ENCODE assay signal across 14 cellular contexts in genomic region chr7:107020400-107020799, GRCh38. TPM values are rescaled to one million over a fixed set of nuclear protein-coding genes. Genes with fewer than 3 reads are reported as not detected.
DNase-seq lines count a peak whose midpoint lies in the region; ATAC-seq and TF ChIP-seq lines count a peak whose summit lies in the region.
"Had no signal": no experiment of that assay in that cellular context is flagged by ENCODE, and none has a peak within 500 bp of the region (broad histone marks: within the 10 kb centered on the region; RNA-seq: fewer than 3 reads in every experiment).

No MANE protein-coding gene starts in this region.

- H3K36me3 ChIP-seq in neural progenitor cell, result no peaks in the 10 kb centered on the region
- H3K36me3 ChIP-seq in H7 (replicated peaks; ENCODE audit: control insufficient read depth, insufficient read depth, low read length), result no peaks in the 10 kb centered on the region

- no peaks in the 10 kb centered on the region for H4K20me1 ChIP-seq in neural progenitor cell (ENCODE audit: low read depth)

- H3F3A ChIP-seq in neural progenitor cell (ENCODE audit: low read depth), result no peaks in the 10 kb centered on the region

- H3K27me3 Mint-ChIP-seq in WTC11 (ENCODE audit: low read depth) (no peaks in the 10 kb centered on the region), neural progenitor cell (ENCODE audit: insufficient read depth, low read depth) (no peaks in the 10 kb centered on the region)
- H3K27me3 Mint-ChIP-seq: CD4-positive, alpha-beta T cell had no signal

- peaks cover 25% of the 10 kb centered on the region for H3K4me1 Mint-ChIP-seq in WTC11
- peaks cover 12% of the 10 kb centered on the region for H3K4me1 Mint-ChIP-seq in neural progenitor cell

- H3K9me3 ChIP-seq in neural progenitor cell (ENCODE audit: low read depth), result no peaks in the 10 kb centered on the region

- H3K27ac Mint-ChIP-seq in WTC11 (no peak overlapping the region), neural progenitor cell (no peak overlapping the region)
- H3K27ac Mint-ChIP-seq: CD4-positive, alpha-beta T cell had no signal

- H3K27me3 ChIP-seq in neural progenitor cell, result no peaks in the 10 kb centered on the region
- no peaks in the 10 kb centered on the region for H3K27me3 ChIP-seq in H7 (ENCODE audit: control insufficient read depth, insufficient read depth, low read length)

- peak; percentile 38; the same call in 1 of the 2 replicates for ATAC-seq in WTC11
- ATAC-seq: HepG2 had no signal

- no peak overlapping the region for H3K9ac ChIP-seq in neural progenitor cell

- H3K36me3 Mint-ChIP-seq in WTC11 (peaks cover 5% of the 10 kb centered on the region), neural progenitor cell (no peaks in the 10 kb centered on the region)

- CTCF ChIA-PET in WTC11 (lab: Charles Lee), result no interaction called here

- H3K27ac ChIP-seq in neural progenitor cell (no peak overlapping the region), caudate nucleus (ENCODE audit: low read depth, low read length) (no peak overlapping the region)
- H3K27ac ChIP-seq: 22Rv1 had no signal

- peak; percentile 6 for DNase-seq in NCI-H2107 treated with DMSO at 0.1 percent for 48 hours (lab: John Stamatoyannopoulos, UW; ENCODE audit: unreplicated experiment)
- DNase-seq in NCI-H2107 (lab: John Stamatoyannopoulos, UW), result no peak
- no peak for DNase-seq in WTC11 (ENCODE audit: low spot score)
- no peak for DNase-seq in neural progenitor cell (ENCODE audit: low spot score)
- no peak for DNase-seq in H7
- DNase-seq in caudate nucleus (lab: John Stamatoyannopoulos, UW), result no peak
- DNase-seq in NCI-H1105 treated with DMSO at 0.1 percent for 48 hours (lab: John Stamatoyannopoulos, UW), result no peak
- DNase-seq: AML-193; C1 segment of cervical spinal cord; Calu3; CD4-positive, alpha-beta T cell; DMS 273 treated with DMSO at 0.1 percent for 48 hours had no signal

- H3K4me1 ChIP-seq in neural progenitor cell, result no peaks in the 10 kb centered on the region

- TF ChIP-seq CTCF in WTC11 (IDR thresholded peaks at IDR 0.05) (no peak), neural progenitor cell (IDR thresholded peaks at IDR 0.05) (no peak)

- no peaks in the 10 kb centered on the region for H3K79me2 ChIP-seq in neural progenitor cell (ENCODE audit: low read depth)

- no peak overlapping the region for H3K4me3 Mint-ChIP-seq in WTC11
- H3K4me3 Mint-ChIP-seq in neural progenitor cell, result no peak overlapping the region
- H3K4me3 Mint-ChIP-seq: CD4-positive, alpha-beta T cell had no signal

- POLR2A ChIA-PET in WTC11 (lab: Charles Lee), result no interaction called here

- H3K4me2 ChIP-seq in neural progenitor cell, result no peak overlapping the region

- no peak overlapping the region for H3K4me3 ChIP-seq in neural progenitor cell
- no peak overlapping the region for H3K4me3 ChIP-seq in H7 (ENCODE audit: insufficient read depth, low read depth, low read length)

- peak overlapping the region; percentile 64 for H2AFZ ChIP-seq in neural progenitor cell (replicated peaks)

- H3K9me3 Mint-ChIP-seq in WTC11 (peaks cover 7% of the 10 kb centered on the region), neural progenitor cell (no peaks in the 10 kb centered on the region)
- H3K9me3 Mint-ChIP-seq: CD4-positive, alpha-beta T cell had no signal

TF ChIP-seq in WTC11, 78 proteins besides CTCF, POLR2A, EP300 and RAD21 (continues in another document):
- no peak for TF ChIP-seq ZBTB43 (CRISPR knock-in tag; IDR thresholded peaks at IDR 0.05)
- no peak for TF ChIP-seq ZNF671 (CRISPR knock-in tag; IDR thresholded peaks at IDR 0.05)
- TF ChIP-seq TP53 (CRISPR knock-in tag; IDR thresholded peaks at IDR 0.05), result no peak
- TF ChIP-seq PRDM15 (CRISPR knock-in tag; IDR thresholded peaks at IDR 0.05), result no peak
- TF ChIP-seq NR2C2 (CRISPR knock-in tag; IDR thresholded peaks at IDR 0.05), result no peak
- no peak for TF ChIP-seq RORB (CRISPR knock-in tag; IDR thresholded peaks at IDR 0.05)
- TF ChIP-seq GTF2I (CRISPR knock-in tag; conservative IDR thresholded peaks at IDR 0.05), result no peak
- no peak for TF ChIP-seq E2F1 (CRISPR knock-in tag; IDR thresholded peaks at IDR 0.05)
- no peak for TF ChIP-seq ZNF219 (CRISPR knock-in tag; IDR thresholded peaks at IDR 0.05; ENCODE audit: borderline replicate concordance)
- TF ChIP-seq ZNF263 (CRISPR knock-in tag; IDR thresholded peaks at IDR 0.05; ENCODE audit: low read depth), result no peak
- no peak for TF ChIP-seq NFYB (CRISPR knock-in tag; conservative IDR thresholded peaks at IDR 0.05; ENCODE audit: low read depth)
- no peak for TF ChIP-seq CREM (CRISPR knock-in tag; IDR thresholded peaks at IDR 0.05)
- TF ChIP-seq OVOL2 (CRISPR knock-in tag; IDR thresholded peaks at IDR 0.05; ENCODE audit: borderline replicate concordance), result no peak
- TF ChIP-seq NR3C1 (CRISPR knock-in tag; conservative IDR thresholded peaks at IDR 0.05; ENCODE audit: low read depth), result no peak

RNA-seq across cellular contexts. Expression of gene PRKAR2B, which starts 24.1 kb away (rescaled TPM):
- total RNA-seq in WTC11 (2021) (17.5 to 29.6 TPM (median 17.7 TPM) in 3 replicates), neural progenitor cell (ENCODE audit: low replicate concordance) (29.1 and 43.4 TPM in 2 replicates)
- 22.9 and 29.9 TPM in 2 replicates for total RNA-seq in H7 (2014; rRNA removed; shearing (Covaris generic))
- total RNA-seq: HepG2 had no signal
